Comparison of ENCODE assay signal across 9 cellular contexts in genomic region chr11:119584193-119585037, GRCh38.
DNase-seq lines count a peak whose midpoint lies in the region; ATAC-seq, FAIRE-seq and TF ChIP-seq lines count a peak whose summit lies in the region.
"Had no signal": no experiment of that assay in that cellular context is flagged by ENCODE, and none has a peak within 500 bp of the region (broad histone marks: within the 10 kb centered on the region; RNA-seq: fewer than 3 reads in every experiment).

No MANE protein-coding gene starts in this region.

- no peak for FAIRE-seq in bronchial epithelial cell (lab: Jason Lieb, UNC)
- FAIRE-seq: GM18507 had no signal

- H2AFZ ChIP-seq in ACC112 (ENCODE audit: low read length, unreplicated experiment), result peak overlapping the region; percentile 5

- ATAC-seq in HG02798 (IDR thresholded peaks at IDR 0.05; ENCODE audit: poor library complexity, unreplicated experiment) (no peak), GM18870 (IDR thresholded peaks at IDR 0.05; ENCODE audit: unreplicated experiment) (no peak)

- H3K27ac ChIP-seq in ACC112 (ENCODE audit: low read depth, low read length) (no peak overlapping the region), skin epidermis (peak overlapping the region; percentile 15 to 96 (median 86))

- H3K4me3 ChIP-seq in ACC112 (ENCODE audit: low read depth, low read length) (peak overlapping the region; percentile 79), bronchial epithelial cell (ENCODE audit: low read depth, low read length) (peak overlapping the region; percentile 45), skin epidermis (peak overlapping the region; percentile 25 to 37 (median 33))

- peak; percentile 60 for DNase-seq in HCEC 1CT
- peak; percentile 90 for DNase-seq in NOMO-1 treated with dmso at 0.1 percent for 144 hours (lab: John Stamatoyannopoulos, UW; ENCODE audit: unreplicated experiment)
- DNase-seq in bronchial epithelial cell (ENCODE audit: low read depth), result peak; percentile 51
- peak; percentile 88 for DNase-seq in islet precursor cell

- TF ChIP-seq CTCF in bronchial epithelial cell (IDR thresholded peaks at IDR 0.05; ENCODE audit: insufficient read depth, low read length, severe bottlenecking), result no peak

- no peaks in the 10 kb centered on the region for H3K79me2 ChIP-seq in ACC112 (ENCODE audit: control insufficient read depth, insufficient read depth, low read length, unreplicated experiment)

- H3K4me1 ChIP-seq in ACC112 (ENCODE audit: control insufficient read depth, insufficient read depth, low read length, unreplicated experiment), result no peaks in the 10 kb centered on the region

- H3K36me3 ChIP-seq in ACC112 (ENCODE audit: insufficient read depth, low read length) (no peaks in the 10 kb centered on the region), bronchial epithelial cell (ENCODE audit: control insufficient read depth, insufficient read depth, low read length) (no peaks in the 10 kb centered on the region)

- H3K27me3 ChIP-seq in ACC112 (ENCODE audit: insufficient read depth, low read length) (peaks cover 11% of the 10 kb centered on the region; the same call in 1 of the 2 replicates), bronchial epithelial cell (ENCODE audit: control insufficient read depth, insufficient read depth, low read length) (no peaks in the 10 kb centered on the region)
